Comparison of ENCODE assay signal across 20 cellular contexts in the genomic region with DNA sequence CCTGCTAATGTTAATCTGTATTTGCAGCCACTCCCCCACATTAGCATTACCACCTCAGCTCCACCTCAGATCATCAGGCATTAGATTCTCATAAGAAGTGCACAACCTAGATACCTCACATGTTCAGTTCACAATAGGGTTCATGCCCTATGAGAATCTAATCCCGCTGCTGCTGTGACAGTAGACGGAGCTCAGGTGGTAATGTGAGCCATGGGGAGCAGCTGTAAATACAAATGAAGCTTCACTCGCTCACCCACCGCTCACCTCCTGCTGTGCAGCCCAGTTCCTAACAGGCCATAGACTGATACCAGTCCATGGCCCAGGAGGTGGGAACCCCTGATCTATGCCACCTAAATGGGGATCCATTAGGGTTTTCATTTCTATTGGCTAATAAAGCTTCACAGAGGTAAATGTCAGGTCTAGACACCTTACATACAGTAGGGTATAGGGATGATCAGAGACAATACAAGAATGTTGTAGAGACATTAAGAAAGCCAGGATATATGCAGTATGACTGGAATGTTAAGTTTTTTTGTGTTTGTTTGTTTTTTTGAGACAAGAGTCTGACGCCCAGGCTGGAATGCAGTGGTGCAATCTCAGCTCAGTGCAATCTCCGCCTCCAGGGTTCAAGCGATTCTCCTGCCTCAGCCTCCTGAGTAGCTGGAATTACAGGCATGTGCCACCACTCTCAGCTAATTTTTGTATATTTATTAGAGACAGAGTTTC.
"Had no signal": no experiment of that assay in that cellular context is flagged by ENCODE, and none has a peak within 500 bp of the region (broad histone marks: within the 10 kb centered on the region; RNA-seq: fewer than 3 reads in every experiment).

No MANE protein-coding gene starts in this region.

- H3K9me3 ChIP-seq: adrenal gland, mucosa of descending colon, transverse colon had no signal

- H3K4me3 ChIP-seq: adrenal gland, mucosa of descending colon, transverse colon had no signal

- H3K27ac Mint-ChIP-seq: activated naive CD4-positive, alpha-beta T cell treated with anti-CD3 and anti-CD28 coated beads, Interleukin-2, amount 50 U/mL, for 24 hours; effector memory CD8-positive, alpha-beta T cell; naive B cell; T-helper 2 cell treated with Interferon-gamma antibody and Interleukin-4, amounts not matched to agents 5 μg/mL and 100 μg/mL, for 36 hours had no signal

- H3K4me1 Mint-ChIP-seq: activated naive CD4-positive, alpha-beta T cell treated with anti-CD3 and anti-CD28 coated beads, Interleukin-2, amount 50 U/mL, for 24 hours; neural crest cell had no signal

- H3K27me3 Mint-ChIP-seq: activated naive CD4-positive, alpha-beta T cell treated with anti-CD3 and anti-CD28 coated beads, Interleukin-2, amount 50 U/mL, for 24 hours; naive B cell had no signal

- H3K27ac ChIP-seq: adrenal gland, transverse colon had no signal

- H3K27me3 ChIP-seq: adrenal gland, transverse colon had no signal

- ATAC-seq: effector memory CD8-positive, alpha-beta T cell had no signal

- FAIRE-seq: frontal cortex, TTC549 had no signal

- H3K36me3 ChIP-seq: adrenal gland, transverse colon had no signal

- H3K4me3 Mint-ChIP-seq: activated naive CD4-positive, alpha-beta T cell treated with anti-CD3 and anti-CD28 coated beads, Interleukin-2, amount 50 U/mL, for 24 hours; effector memory CD8-positive, alpha-beta T cell; neural crest cell; T-helper 2 cell treated with Interferon-gamma antibody and Interleukin-4, amounts not matched to agents 5 μg/mL and 100 μg/mL, for 36 hours had no signal

- H3K4me1 ChIP-seq: adrenal gland, transverse colon had no signal

- DNase-seq: activated CD4-positive, alpha-beta T cell treated with anti-CD3 and anti-CD28 coated beads, Interleukin-2, amount 50 U/mL, for 4 hours; activated gamma-delta T cell; adrenal gland; effector memory CD8-positive, alpha-beta T cell; head of caudate nucleus; kidney glomerular epithelial cell; mesenchymal stem cell; mucosa of descending colon; naive B cell; retina; stimulated activated CD4-positive, alpha-beta T cell treated with anti-CD3 and anti-CD28 coated beads, Interleukin-12 subunit alpha, Interleukin-12 subunit beta, amount 100 ng/mL, for 4 hours; stimulated activated CD4-positive, alpha-beta T cell treated with anti-CD3 and anti-CD28 coated beads, Interleukin-2, amount 100 ng/mL, for 24 hours; stimulated activated naive CD4-positive, alpha-beta T cell treated with Interleukin-2 at 50 U/mL for 16 hours; substantia nigra; transverse colon had no signal

- H3K9me3 Mint-ChIP-seq: activated naive CD4-positive, alpha-beta T cell treated with anti-CD3 and anti-CD28 coated beads, Interleukin-2, amount 50 U/mL, for 24 hours; effector memory CD8-positive, alpha-beta T cell; naive B cell; neural crest cell; T-helper 2 cell treated with Interferon-gamma antibody and Interleukin-4, amounts not matched to agents 5 μg/mL and 100 μg/mL, for 36 hours had no signal
